ENCODE assay signal across 1 cellular context in genomic region chr5:180197016-180197702, GRCh38.
TF ChIP-seq lines count a peak whose summit lies in the region.

No MANE protein-coding gene starts in this region.

TF ChIP-seq in IMR-90, 13 proteins besides CTCF, POLR2A, EP300 and RAD21 (continued from another document):
- TF ChIP-seq MXI1 (IDR thresholded peaks at IDR 0.05; ENCODE audit: borderline replicate concordance, low read depth, low read length) (no peak), RFX5 (IDR thresholded peaks at IDR 0.05; ENCODE audit: low read depth, low read length) (no peak), FOS (IDR thresholded peaks at IDR 0.05; ENCODE audit: low read depth, low read length) (no peak)
